ENCODE assay signal across 20 cellular contexts in the genomic region with DNA sequence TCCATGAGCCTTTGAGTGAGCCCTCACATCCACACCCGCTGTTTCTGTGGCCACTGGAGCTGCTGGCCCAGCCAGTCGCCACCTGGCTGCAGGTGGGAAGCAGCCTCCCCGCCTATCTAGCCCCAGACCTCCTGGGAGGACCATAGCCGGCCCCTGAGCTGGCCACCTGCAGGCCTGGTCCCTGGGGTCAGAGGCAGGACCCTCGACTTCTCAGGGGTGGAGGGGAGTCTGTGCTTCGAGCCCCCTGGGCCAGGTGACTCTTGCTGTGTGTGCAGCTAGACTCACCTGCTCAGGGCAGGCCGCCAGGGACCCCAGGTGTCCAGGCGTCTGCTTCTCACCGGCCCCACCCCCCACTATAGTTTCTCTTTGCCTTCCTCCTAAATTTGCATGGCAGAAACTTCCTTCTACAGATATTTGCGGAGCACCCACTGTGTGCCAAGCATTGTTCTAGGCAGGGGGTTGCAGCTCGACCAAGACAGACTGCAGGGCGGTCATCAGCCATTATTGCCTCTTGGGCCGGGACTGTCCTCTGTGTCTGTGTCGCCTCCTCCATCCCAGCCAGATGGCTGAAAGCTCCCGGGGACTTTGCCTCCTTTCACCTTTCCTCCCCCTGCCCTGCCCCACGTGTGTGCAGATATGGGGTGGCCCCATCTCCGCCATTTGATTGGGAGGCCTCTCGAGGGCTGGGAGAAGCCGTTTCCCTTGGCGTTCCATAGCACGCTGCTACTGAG. TPM values are rescaled to one million over a fixed set of nuclear protein-coding genes. Genes with fewer than 3 reads are reported as not detected.
DNase-seq lines count a peak whose midpoint lies in the region; ATAC-seq and TF ChIP-seq lines count a peak whose summit lies in the region.
"Had no signal": no experiment of that assay in that cellular context is flagged by ENCODE, and none has a peak within 500 bp of the region (broad histone marks: within the 10 kb centered on the region; RNA-seq: fewer than 3 reads in every experiment).

No MANE protein-coding gene starts in this region.

- TF ChIP-seq CTCF in GM23338 (conservative IDR thresholded peaks at IDR 0.05; ENCODE audit: low read depth in 2 of 2), result peak in 1 of 2 experiments; percentile 18; a peak in 1 of 4 replicates

- peak overlapping the region; percentile 53; the same call in 1 of the 2 replicates for H3K9ac ChIP-seq in iPS-20b (ENCODE audit: low read depth, low read length)

- peaks cover 17% of the 10 kb centered on the region for H3K27me3 Mint-ChIP-seq in GM23338 (ENCODE audit: insufficient read depth, low read depth, poor library complexity)
- no peaks in the 10 kb centered on the region for H3K27me3 Mint-ChIP-seq in stimulated activated memory B cell treated with anti-CD40 and anti-IgM and Interleukin-4, amounts not matched to agents 10 μg/mL and 1 μg/mL and 100 μg/mL, for 72 hours
- H3K27me3 Mint-ChIP-seq: activated CD4-positive, alpha-beta memory T cell treated with anti-CD3 and anti-CD28 coated beads for 36 hours; activated naive CD8-positive, alpha-beta T cell treated with anti-CD3 and anti-CD28 coated beads for 36 hours; stimulated activated naive CD8-positive, alpha-beta T cell treated with anti-CD3 and anti-CD28 coated beads, Interleukin-15, Interleukin-2, amounts not matched to agents 100 ng/mL and 50 ng/mL, for 24 hours had no signal

- no peaks in the 10 kb centered on the region for H3K36me3 Mint-ChIP-seq in GM23338 (ENCODE audit: low read depth)
- H3K36me3 Mint-ChIP-seq in stimulated activated memory B cell treated with anti-CD40 and anti-IgM and Interleukin-4, amounts not matched to agents 10 μg/mL and 1 μg/mL and 100 μg/mL, for 72 hours, result no peaks in the 10 kb centered on the region
- H3K36me3 Mint-ChIP-seq: activated CD4-positive, alpha-beta memory T cell treated with anti-CD3 and anti-CD28 coated beads for 36 hours; activated naive CD8-positive, alpha-beta T cell treated with anti-CD3 and anti-CD28 coated beads for 36 hours had no signal

- peak overlapping the region; percentile 35; the same call in 2 of the 3 replicates for H3K4me3 Mint-ChIP-seq in GM23338
- no peak overlapping the region for H3K4me3 Mint-ChIP-seq in stimulated activated memory B cell treated with anti-CD40 and anti-IgM and Interleukin-4, amounts not matched to agents 10 μg/mL and 1 μg/mL and 100 μg/mL, for 72 hours
- H3K4me3 Mint-ChIP-seq: activated CD4-positive, alpha-beta memory T cell treated with anti-CD3 and anti-CD28 coated beads for 36 hours; activated naive CD8-positive, alpha-beta T cell treated with anti-CD3 and anti-CD28 coated beads for 36 hours; activated T-cell treated with anti-CD3 and anti-CD28 coated beads, Interleukin-2, amount 50 U/mL, for 72 hours; stimulated activated naive CD8-positive, alpha-beta T cell treated with anti-CD3 and anti-CD28 coated beads, Interleukin-15, Interleukin-2, amounts not matched to agents 100 ng/mL and 50 ng/mL, for 24 hours had no signal

- H3K4me3 ChIP-seq in GM23338 (0 out of 2 replicates have a peak overlapping the region, but pooled peaks have one; percentile 32), iPS-20b (ENCODE audit: low read length) (peak overlapping the region; percentile 34; the same call in 1 of the 2 replicates)
- H3K4me3 ChIP-seq: psoas muscle had no signal

- ATAC-seq in GM23338, result peak; percentile 64
- no peak for ATAC-seq in stimulated activated memory B cell treated with anti-CD40 and anti-IgM and Interleukin-4, amounts not matched to agents 10 μg/mL and 1 μg/mL and 100 μg/mL, for 72 hours
- ATAC-seq: activated T-cell treated with anti-CD3 and anti-CD28 coated beads, Interleukin-2, amount 50 U/mL, for 72 hours; HCT116; left colon; psoas muscle had no signal

- H3K9me2 ChIP-seq in GM23338 (ENCODE audit: insufficient read depth), result no peaks in the 10 kb centered on the region

- H4K20me1 ChIP-seq in GM23338 (replicated peaks; ENCODE audit: insufficient read depth), result no peaks in the 10 kb centered on the region

- DNase-seq in GM23338 (ENCODE audit: low spot score) (peak; percentile 41), RPMI8226 (peak; percentile 27), GF-D8 (lab: John Stamatoyannopoulos, UW) (no peak), 8988T (no peak), NCI-H2081 treated with DMSO at 0.1 percent for 48 hours (lab: John Stamatoyannopoulos, UW) (no peak), retina (no peak)
- DNase-seq: activated CD4-positive, alpha-beta memory T cell treated with anti-CD3 and anti-CD28 coated beads for 36 hours; activated naive CD8-positive, alpha-beta T cell treated with anti-CD3 and anti-CD28 coated beads for 36 hours; activated T-cell treated with anti-CD3 and anti-CD28 coated beads, Interleukin-2, amount 50 U/mL, for 72 hours; AML-193; effector memory CD4-positive, alpha-beta T cell; hypothalamus; left colon; NCI-H526 treated with DMSO at 0.1 percent for 48 hours; psoas muscle; stimulated activated CD4-positive, alpha-beta T cell treated with anti-CD3 and anti-CD28 coated beads, Interleukin-15, amount 100 ng/mL, for 24 hours had no signal

- H3K79me2 ChIP-seq in GM23338 (replicated peaks; ENCODE audit: insufficient read depth), result no peaks in the 10 kb centered on the region

- H3K27ac Mint-ChIP-seq in GM23338, result peak overlapping the region; percentile 65
- H3K27ac Mint-ChIP-seq in stimulated activated memory B cell treated with anti-CD40 and anti-IgM and Interleukin-4, amounts not matched to agents 10 μg/mL and 1 μg/mL and 100 μg/mL, for 72 hours, result peak overlapping the region; percentile 13
- H3K27ac Mint-ChIP-seq: activated CD4-positive, alpha-beta memory T cell treated with anti-CD3 and anti-CD28 coated beads for 36 hours; activated naive CD8-positive, alpha-beta T cell treated with anti-CD3 and anti-CD28 coated beads for 36 hours; activated T-cell treated with anti-CD3 and anti-CD28 coated beads, Interleukin-2, amount 50 U/mL, for 72 hours; stimulated activated naive CD8-positive, alpha-beta T cell treated with anti-CD3 and anti-CD28 coated beads, Interleukin-15, Interleukin-2, amounts not matched to agents 100 ng/mL and 50 ng/mL, for 24 hours had no signal

- H3K27ac ChIP-seq in GM23338 (ENCODE audit: low read depth) (0 out of 2 replicates have a peak overlapping the region, but pooled peaks have one; percentile 32), iPS-20b (ENCODE audit: low read length) (no peak overlapping the region)
- H3K27ac ChIP-seq: psoas muscle had no signal

- H3K27me3 ChIP-seq in GM23338 (ENCODE audit: insufficient read depth), result no peaks in the 10 kb centered on the region
- no peaks in the 10 kb centered on the region for H3K27me3 ChIP-seq in iPS-20b (ENCODE audit: insufficient read depth, low read length)

- peak overlapping the region; percentile 69 for H3K4me2 ChIP-seq in GM23338

- H3K4me1 Mint-ChIP-seq in GM23338, result peaks cover 43% of the 10 kb centered on the region
- H3K4me1 Mint-ChIP-seq in stimulated activated memory B cell treated with anti-CD40 and anti-IgM and Interleukin-4, amounts not matched to agents 10 μg/mL and 1 μg/mL and 100 μg/mL, for 72 hours, result peaks cover 54% of the 10 kb centered on the region

- H3F3A ChIP-seq in GM23338 (replicated peaks; ENCODE audit: low read depth), result 0 out of 2 replicates have a peak, but pooled peaks cover 2% of the 10 kb centered on the region

- H3K9me3 ChIP-seq in iPS-20b (ENCODE audit: insufficient read depth, low read depth, low read length), result no peaks in the 10 kb centered on the region
- H3K9me3 ChIP-seq: psoas muscle had no signal

- no peak overlapping the region for H2AFZ ChIP-seq in GM23338

- H3K9me3 Mint-ChIP-seq in GM23338, result no peaks in the 10 kb centered on the region; the same call in 2 of the 3 replicates
- no peaks in the 10 kb centered on the region for H3K9me3 Mint-ChIP-seq in stimulated activated memory B cell treated with anti-CD40 and anti-IgM and Interleukin-4, amounts not matched to agents 10 μg/mL and 1 μg/mL and 100 μg/mL, for 72 hours
- H3K9me3 Mint-ChIP-seq: activated CD4-positive, alpha-beta memory T cell treated with anti-CD3 and anti-CD28 coated beads for 36 hours; activated naive CD8-positive, alpha-beta T cell treated with anti-CD3 and anti-CD28 coated beads for 36 hours; activated T-cell treated with anti-CD3 and anti-CD28 coated beads, Interleukin-2, amount 50 U/mL, for 72 hours; stimulated activated naive CD8-positive, alpha-beta T cell treated with anti-CD3 and anti-CD28 coated beads, Interleukin-15, Interleukin-2, amounts not matched to agents 100 ng/mL and 50 ng/mL, for 24 hours had no signal

- H3K36me3 ChIP-seq in GM23338 (ENCODE audit: insufficient read depth), result no peaks in the 10 kb centered on the region
- no peaks in the 10 kb centered on the region for H3K36me3 ChIP-seq in iPS-20b (ENCODE audit: insufficient read depth, low read depth, low read length)

- H3K4me1 ChIP-seq in GM23338 (ENCODE audit: insufficient read depth) (peaks cover 26% of the 10 kb centered on the region), iPS-20b (ENCODE audit: insufficient read depth, low read length) (peaks cover 22% of the 10 kb centered on the region; the same call in 1 of the 2 replicates)

TF ChIP-seq in GM23338, 12 proteins besides CTCF, POLR2A, EP300 and RAD21 (continues in another document):
- TF ChIP-seq STAT1 (IDR thresholded peaks at IDR 0.05; ENCODE audit: unreplicated experiment) (no peak), ZNF331 (CRISPR knock-in tag; IDR thresholded peaks at IDR 0.05; ENCODE audit: low read depth) (no peak)

RNA-seq across cellular contexts. Expression of gene SPSB1, which starts 27.3 kb away (rescaled TPM):
- total RNA-seq in GM23338 (2014; rRNA removed; shearing (Covaris generic)), result 6.8 and 7.6 TPM in 2 replicates
- 2.1 and 2.4 TPM in 2 replicates for polyA plus RNA-seq in GM23338 (2016; fragmentation: Nextera tagmentation; extraction: Ambion mirVana)

Comparison
In these comparisons a context has a peak if more than half of its experiments do, and no peak if none do; other contexts are left out.
1. DNase-seq: peak in GM23338 (single experiment) and RPMI8226 (single experiment); none in GF-D8 (single experiment), 8988T (single experiment), NCI-H2081 treated with DMSO at 0.1 percent for 48 hours (single experiment) and retina (single experiment).